In the genomic region with DNA sequence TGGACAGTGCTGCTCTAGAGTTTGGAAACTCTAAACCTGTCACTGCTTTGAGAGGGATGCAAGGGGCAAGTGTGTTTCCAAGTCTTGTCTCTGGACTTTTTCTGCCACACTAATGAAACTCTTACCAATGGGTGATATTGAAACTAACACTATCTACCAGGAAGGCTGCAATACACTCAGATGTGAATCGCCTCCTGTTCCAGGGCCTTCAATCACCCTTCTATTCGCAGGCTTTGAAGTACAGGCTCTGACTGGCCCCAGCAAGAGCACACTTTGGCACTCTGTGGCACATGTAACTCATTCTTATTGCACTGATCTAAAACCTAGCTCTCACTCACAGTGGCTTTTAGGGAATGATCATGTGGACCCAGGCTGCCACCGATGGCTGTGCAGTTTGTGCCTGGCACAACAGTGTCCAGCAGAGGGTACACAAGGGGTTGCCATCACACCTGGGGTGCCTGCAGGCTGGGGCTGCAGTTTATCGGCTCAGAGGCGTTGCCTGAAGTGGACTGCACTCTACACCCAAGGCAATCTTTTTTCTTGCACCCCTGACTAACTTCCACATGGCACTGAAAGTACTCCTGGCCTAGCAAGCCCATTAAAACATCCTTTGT, we compare ENCODE assay signal across 12 cellular contexts.
DNase-seq lines count a peak whose midpoint lies in the region; ATAC-seq, FAIRE-seq and TF ChIP-seq lines count a peak whose summit lies in the region.
"Had no signal": no experiment of that assay in that cellular context is flagged by ENCODE, and none has a peak within 500 bp of the region (broad histone marks: within the 10 kb centered on the region; RNA-seq: fewer than 3 reads in every experiment).

No MANE protein-coding gene starts in this region.

- no peaks in the 10 kb centered on the region for H3K27me3 ChIP-seq in keratinocyte (ENCODE audit: control insufficient read depth, extremely low read depth, insufficient read depth, low read length)
- no peaks in the 10 kb centered on the region for H3K27me3 ChIP-seq in Caco-2 (replicated peaks; ENCODE audit: control insufficient read depth, insufficient read depth, low read length)

- intact Hi-C loops in sciatic nerve (cut with DNase I) (no loop called here), Caco-2 (cut with micrococcal nuclease; ENCODE audit: unreplicated experiment) (no loop called here)

- H3K4me2 ChIP-seq in keratinocyte (ENCODE audit: control insufficient read depth, extremely low read depth, insufficient read depth, low read depth, low read length) = peak overlapping the region; percentile 18

- no peak overlapping the region for H3K27ac ChIP-seq in keratinocyte (ENCODE audit: control insufficient read depth, insufficient read depth, low read length)

- no peaks in the 10 kb centered on the region for H3K36me3 Mint-ChIP-seq in activated T-cell treated with anti-CD3 and anti-CD28 coated beads, Interleukin-2, amount 50 U/mL, for 4 hours (ENCODE audit: insufficient read depth)
- peaks cover 15% of the 10 kb centered on the region for H3K36me3 Mint-ChIP-seq in WTC11
- H3K36me3 Mint-ChIP-seq in Caco-2 (ENCODE audit: insufficient read depth, unreplicated experiment) = peaks cover 5% of the 10 kb centered on the region
- H3K36me3 Mint-ChIP-seq: activated CD4-positive, alpha-beta memory T cell treated with anti-CD3 and anti-CD28 coated beads for 36 hours had no signal

- no TSS peak for BruUV-seq in Caco-2 (replicated peaks; lab: Mats Ljungman, UMichigan)

- H3K4me1 Mint-ChIP-seq in activated T-cell treated with anti-CD3 and anti-CD28 coated beads, Interleukin-2, amount 50 U/mL, for 4 hours (ENCODE audit: low read depth) = no peaks in the 10 kb centered on the region
- H3K4me1 Mint-ChIP-seq in WTC11 (peaks cover 39% of the 10 kb centered on the region), Caco-2 (ENCODE audit: low read depth, unreplicated experiment) (no peaks in the 10 kb centered on the region)

- ATAC-seq in activated T-cell treated with anti-CD3 and anti-CD28 coated beads, Interleukin-2, amount 50 U/mL, for 4 hours = peak; percentile 48 to 59
- ATAC-seq in WTC11 (no peak), sciatic nerve (peak; percentile 17)

- H3K9me1 ChIP-seq in keratinocyte (ENCODE audit: control insufficient read depth, extremely low read depth, insufficient read depth, low read length) = no peaks in the 10 kb centered on the region

- H3K4me3 ChIP-seq in keratinocyte (ENCODE audit: control insufficient read depth in 2 of 3, extremely low read depth in 1 of 3, insufficient read depth in 2 of 3, low read depth in 1 of 3, low read length in 3 of 3) (no peak overlapping the region), Caco-2 (ENCODE audit: low read depth, low read length) (no peak overlapping the region)

- H4K20me1 ChIP-seq in keratinocyte (ENCODE audit: control insufficient read depth, extremely low read depth, insufficient read depth, low read length) = no peaks in the 10 kb centered on the region

- no peak overlapping the region for H3K4me3 Mint-ChIP-seq in activated T-cell treated with anti-CD3 and anti-CD28 coated beads, Interleukin-2, amount 50 U/mL, for 4 hours
- no peak overlapping the region for H3K4me3 Mint-ChIP-seq in WTC11
- no peak overlapping the region for H3K4me3 Mint-ChIP-seq in Caco-2 (ENCODE audit: unreplicated experiment)
- H3K4me3 Mint-ChIP-seq: activated CD4-positive, alpha-beta memory T cell treated with anti-CD3 and anti-CD28 coated beads for 36 hours; H9 had no signal

- H3K79me2 ChIP-seq in keratinocyte (ENCODE audit: control insufficient read depth, insufficient read depth, low read length) = no peaks in the 10 kb centered on the region

- no peak for DNase-seq in activated T-cell treated with anti-CD3 and anti-CD28 coated beads, Interleukin-2, amount 50 U/mL, for 4 hours
- DNase-seq in activated T-cell treated with anti-CD3 and anti-CD28 coated beads, Interleukin-2, amount 50 U/mL, for 48 hours = no peak
- DNase-seq in WTC11 (ENCODE audit: low spot score) (no peak), keratinocyte (ENCODE audit: low read depth, low spot score) (no peak), sciatic nerve (ENCODE audit: low spot score) (no peak), NCI-H526 (lab: John Stamatoyannopoulos, UW) (no peak), Caco-2 (no peak), SIG-M5 (lab: John Stamatoyannopoulos, UW) (no peak)
- DNase-seq: activated CD4-positive, alpha-beta memory T cell treated with anti-CD3 and anti-CD28 coated beads for 36 hours; activated naive CD4-positive, alpha-beta T cell treated with anti-CD3 and anti-CD28 coated beads, Interleukin-2, amount 50 U/mL, for 16 hours; cerebellar nuclear complex; H9 had no signal

- POLR2A ChIA-PET in WTC11 (lab: Charles Lee) = no interaction called here
- POLR2A ChIA-PET in Caco-2 (lab: Charles Lee) = no interaction called here

- H3K9me3 ChIP-seq in keratinocyte (ENCODE audit: control insufficient read depth, low read depth, low read length) (no peaks in the 10 kb centered on the region), Caco-2 (no peaks in the 10 kb centered on the region)

- no peaks in the 10 kb centered on the region for H3K27me3 Mint-ChIP-seq in activated T-cell treated with anti-CD3 and anti-CD28 coated beads, Interleukin-2, amount 50 U/mL, for 4 hours (ENCODE audit: low read depth)
- H3K27me3 Mint-ChIP-seq in WTC11 (ENCODE audit: low read depth) = no peaks in the 10 kb centered on the region
- H3K27me3 Mint-ChIP-seq in Caco-2 (ENCODE audit: insufficient read depth, unreplicated experiment) = no peaks in the 10 kb centered on the region

- no peaks in the 10 kb centered on the region for H3K9me3 Mint-ChIP-seq in activated T-cell treated with anti-CD3 and anti-CD28 coated beads, Interleukin-2, amount 50 U/mL, for 4 hours
- H3K9me3 Mint-ChIP-seq in WTC11 (peaks cover 9% of the 10 kb centered on the region), Caco-2 (ENCODE audit: unreplicated experiment) (no peaks in the 10 kb centered on the region)
- H3K9me3 Mint-ChIP-seq: activated CD4-positive, alpha-beta memory T cell treated with anti-CD3 and anti-CD28 coated beads for 36 hours had no signal

- FAIRE-seq in keratinocyte (lab: Jason Lieb, UNC) = peak; percentile 64

- H3K27ac Mint-ChIP-seq in WTC11 = peak overlapping the region; percentile 14; the same call in 1 of the 2 replicates
- H3K27ac Mint-ChIP-seq in Caco-2 (ENCODE audit: unreplicated experiment) = no peak overlapping the region
- H3K27ac Mint-ChIP-seq: activated CD4-positive, alpha-beta memory T cell treated with anti-CD3 and anti-CD28 coated beads for 36 hours had no signal

- peak overlapping the region; percentile 65 for H2AFZ ChIP-seq in keratinocyte (ENCODE audit: control insufficient read depth, low read length)

- H3K36me3 ChIP-seq in keratinocyte (ENCODE audit: control insufficient read depth in 2 of 2, extremely low read depth in 1 of 2, insufficient read depth in 2 of 2, low read length in 2 of 2) (no peaks in the 10 kb centered on the region), Caco-2 (ENCODE audit: control insufficient read depth, insufficient read depth, low read length) (no peaks in the 10 kb centered on the region)

- dilution Hi-C loops in keratinocyte (cut with MboI; ENCODE audit: extremely low pct_ligation_motif_present, low sequenced_read_pairs) = no loop called here

- no peak for TF ChIP-seq CTCF in WTC11 (IDR thresholded peaks at IDR 0.05)
- TF ChIP-seq CTCF in keratinocyte (optimal IDR thresholded peaks at IDR 0.05 in 1 of 3, IDR thresholded peaks at IDR 0.05 in 1 of 3, conservative IDR thresholded peaks at IDR 0.05 in 1 of 3; ENCODE audit: extremely low read depth in 1 of 3, insufficient read depth in 2 of 3, low read length in 3 of 3) = peak in 1 of 3 experiments; percentile 49
- TF ChIP-seq CTCF in Caco-2 (IDR thresholded peaks at IDR 0.05; ENCODE audit: insufficient read depth in 1 of 2, low read depth in 1 of 2, low read length in 1 of 2, severe bottlenecking in 1 of 2, unreplicated experiment in 1 of 2) = no peak

- CTCF ChIA-PET in WTC11 (lab: Charles Lee) = interaction anchor here (1.0 kb wide), 1 partner anchor 23 kb away, joined by 4 read pairs; no protein-coding TSS in a partner anchor
- CTCF ChIA-PET in Caco-2 (lab: Charles Lee) = no interaction called here

- H3K4me1 ChIP-seq in keratinocyte (ENCODE audit: control insufficient read depth, extremely low read depth, insufficient read depth, low read length) = peaks cover 17% of the 10 kb centered on the region
- no peaks in the 10 kb centered on the region for H3K4me1 ChIP-seq in Caco-2

- no peak overlapping the region for H3K9ac ChIP-seq in keratinocyte (ENCODE audit: control insufficient read depth, extremely low read depth, insufficient read depth, low read length)

TF ChIP-seq in WTC11, 78 proteins besides CTCF, POLR2A, EP300 and RAD21 (continues in another document):
- TF ChIP-seq, protein P1, sequence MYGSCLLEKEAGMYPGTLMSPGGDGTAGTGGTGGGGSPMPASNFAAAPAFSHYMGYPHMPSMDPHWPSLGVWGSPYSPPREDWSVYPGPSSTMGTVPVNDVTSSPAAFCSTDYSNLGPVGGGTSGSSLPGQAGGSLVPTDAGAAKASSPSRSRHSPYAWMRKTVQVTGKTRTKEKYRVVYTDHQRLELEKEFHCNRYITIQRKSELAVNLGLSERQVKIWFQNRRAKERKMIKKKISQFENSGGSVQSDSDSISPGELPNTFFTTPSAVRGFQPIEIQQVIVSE (CRISPR knock-in tag; IDR thresholded peaks at IDR 0.05; ENCODE audit: borderline replicate concordance) = no peak
- TF ChIP-seq FOXK1 (CRISPR knock-in tag; IDR thresholded peaks at IDR 0.05) = no peak
- TF ChIP-seq HMGA2 (CRISPR knock-in tag; IDR thresholded peaks at IDR 0.05) = no peak
- TF ChIP-seq GTF2I (CRISPR knock-in tag; conservative IDR thresholded peaks at IDR 0.05) = no peak
- TF ChIP-seq SMAD3 (CRISPR knock-in tag; IDR thresholded peaks at IDR 0.05; ENCODE audit: borderline replicate concordance) = no peak
- TF ChIP-seq SOX15 (CRISPR knock-in tag; IDR thresholded peaks at IDR 0.05) = no peak
- TF ChIP-seq ESRRA (CRISPR knock-in tag; IDR thresholded peaks at IDR 0.05; ENCODE audit: borderline replicate concordance) = no peak
- TF ChIP-seq ATF3 (CRISPR knock-in tag; conservative IDR thresholded peaks at IDR 0.05) = no peak
- TF ChIP-seq ZNF263 (CRISPR knock-in tag; IDR thresholded peaks at IDR 0.05; ENCODE audit: low read depth) = no peak
